ENCODE assay signal across 34 cellular contexts in the genomic region with DNA sequence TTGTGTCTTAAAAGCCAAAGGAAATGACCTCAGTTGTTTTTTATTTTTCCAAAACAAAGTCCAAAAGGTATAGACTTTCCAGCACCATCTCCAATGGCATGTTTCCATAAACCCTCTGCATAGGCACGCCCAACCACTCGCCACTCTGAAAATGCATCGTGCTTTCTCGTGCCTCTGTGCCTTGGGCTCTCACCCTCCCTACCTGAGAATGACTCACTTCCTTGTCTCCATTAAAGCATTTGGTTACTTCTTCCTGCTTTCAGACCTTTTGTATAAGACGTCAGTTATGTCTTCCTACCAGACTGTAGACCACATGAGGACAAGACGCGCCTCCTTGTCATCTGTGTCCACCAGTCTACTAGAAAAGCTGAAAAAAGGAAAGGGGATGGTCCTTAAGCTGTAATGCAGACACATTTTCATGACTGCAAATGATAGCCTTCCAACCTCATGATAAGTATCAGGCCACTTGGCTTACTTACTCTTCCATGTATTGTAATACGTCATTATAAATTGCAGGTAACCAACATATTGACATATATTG.
A peak's percentile ranks its signal among the peaks of the same experiment; 100 is the strongest.
DNase-seq lines count a peak whose midpoint lies in the region; ATAC-seq and FAIRE-seq lines count a peak whose summit lies in the region.
"Had no signal": no experiment of that assay in that cellular context is flagged by ENCODE, and none has a peak within 500 bp of the region (broad histone marks: within the 10 kb centered on the region; RNA-seq: fewer than 3 reads in every experiment).

No MANE protein-coding gene starts in this region.

- no peak overlapping the region for H3K27ac Mint-ChIP-seq in stimulated activated naive CD8-positive, alpha-beta T cell treated with anti-CD3 and anti-CD28 coated beads, Interleukin-15, amount 100 ng/mL, for 72 hours
- no peak overlapping the region for H3K27ac Mint-ChIP-seq in activated T-helper 17 cell treated with anti-CD3 and anti-CD28 coated beads, Interleukin-2, amount 50 U/mL, for 72 hours
- no peak overlapping the region for H3K27ac Mint-ChIP-seq in CD4-positive, alpha-beta memory T cell
- H3K27ac Mint-ChIP-seq: activated CD4-positive, alpha-beta memory T cell treated with anti-CD3 and anti-CD28 coated beads, Interleukin-2, amount 10 ng/mL, durations not matched to agents 7 days and 5 days; activated naive CD4-positive, alpha-beta T cell treated with anti-CD3 and anti-CD28 coated beads, Interleukin-2, amount 50 U/mL, for 72 hours; activated T-helper 2 cell treated with anti-CD3 and anti-CD28 coated beads, Interferon-gamma antibody, Interleukin-2, Interleukin-4, amounts not matched to agents 10 μg/mL and 5 μg/mL and 100 μg/mL, durations not matched to agents 14 hours and 24 hours and 36 hours; B cell had no signal

- no peak for DNase-seq in stimulated activated naive CD8-positive, alpha-beta T cell treated with anti-CD3 and anti-CD28 coated beads, Interleukin-15, amount 100 ng/mL, for 72 hours
- DNase-seq in stimulated activated naive CD8-positive, alpha-beta T cell treated with anti-CD3 and anti-CD28 coated beads, Interleukin-15, Interleukin-2, amounts not matched to agents 100 U/mL and 50 U/mL, for 24 hours, result no peak
- DNase-seq in iPS-NIHi7 (ENCODE audit: extremely low spot score), result peak; percentile 41
- DNase-seq in ureter (ENCODE audit: low spot score), result peak; percentile 47
- no peak for DNase-seq in CD4-positive, alpha-beta memory T cell
- no peak for DNase-seq in urothelium cell line (ENCODE audit: low spot score)
- DNase-seq: ACHN; activated CD4-positive, alpha-beta memory T cell treated with anti-CD3 and anti-CD28 coated beads, Interleukin-2, amount 10 ng/mL, durations not matched to agents 7 days and 5 days; activated CD4-positive, CD25-positive, alpha-beta regulatory T cell treated with anti-CD3 and anti-CD28 coated beads, Interleukin-2, amount 50 U/mL, for 72 hours; amygdala; CD8-positive, alpha-beta memory T cell; DMS 273 treated with DMSO at 0.1 percent for 48 hours; hippocampal formation; immature natural killer cell; IMR-90; left lung; NCI-H1092 treated with DMSO at 0.1 percent for 48 hours; NCI-H1694 treated with DMSO at 0.1 percent for 48 hours; NCI-H2171; NCI-H82; right cardiac atrium; spleen; stimulated activated CD8-positive, alpha-beta memory T cell treated with anti-CD3 and anti-CD28 coated beads, Interleukin-4, amount 100 ng/mL, for 48 hours; T-helper 1 cell; thyroid gland had no signal

- H3K27me3 Mint-ChIP-seq in stimulated activated naive CD8-positive, alpha-beta T cell treated with anti-CD3 and anti-CD28 coated beads, Interleukin-15, amount 100 ng/mL, for 72 hours, result no peaks in the 10 kb centered on the region
- peaks cover 14% of the 10 kb centered on the region for H3K27me3 Mint-ChIP-seq in activated T-helper 17 cell treated with anti-CD3 and anti-CD28 coated beads, Interleukin-2, amount 50 U/mL, for 72 hours
- peaks cover 2% of the 10 kb centered on the region in 2 donors for H3K27me3 Mint-ChIP-seq in CD4-positive, alpha-beta memory T cell

- H3K4me3 ChIP-seq in CD4-positive, alpha-beta memory T cell (ENCODE audit: low read length in 2 of 2), result no peak overlapping the region
- H3K4me3 ChIP-seq: gastroesophageal sphincter, GM12878, HAP-1, left lung, SK-N-MC, spleen, thyroid gland had no signal

- POLR2A ChIA-PET in CD4-positive, alpha-beta memory T cell (lab: Charles Lee; ENCODE audit: partially characterized antibody), result no interaction called here

- no peaks in the 10 kb centered on the region for H3K36me3 ChIP-seq in CD4-positive, alpha-beta memory T cell (ENCODE audit: insufficient read depth, low read length)
- H3K36me3 ChIP-seq: gastroesophageal sphincter, HAP-1, left lung, spleen, thyroid gland had no signal

- CTCF ChIA-PET in CD4-positive, alpha-beta memory T cell (lab: Charles Lee; ENCODE audit: partially characterized antibody), result no interaction called here

- FAIRE-seq in urothelium cell line (lab: Jason Lieb, UNC), result no peak
- FAIRE-seq: GM12878 had no signal

- H3K4me1 Mint-ChIP-seq in stimulated activated naive CD8-positive, alpha-beta T cell treated with anti-CD3 and anti-CD28 coated beads, Interleukin-15, amount 100 ng/mL, for 72 hours, result peaks cover 9% of the 10 kb centered on the region
- no peaks in the 10 kb centered on the region for H3K4me1 Mint-ChIP-seq in activated T-helper 17 cell treated with anti-CD3 and anti-CD28 coated beads, Interleukin-2, amount 50 U/mL, for 72 hours
- peaks cover 0 to 2% (median 0%) of the 10 kb centered on the region in 4 donors for H3K4me1 Mint-ChIP-seq in CD4-positive, alpha-beta memory T cell
- H3K4me1 Mint-ChIP-seq: activated CD4-positive, alpha-beta memory T cell treated with anti-CD3 and anti-CD28 coated beads, Interleukin-2, amount 10 ng/mL, durations not matched to agents 7 days and 5 days; B cell had no signal

- no peak overlapping the region for H3K27ac ChIP-seq in CD4-positive, alpha-beta memory T cell (ENCODE audit: low read depth, low read length)
- H3K27ac ChIP-seq: gastroesophageal sphincter, left lung, SK-N-MC, spleen, thyroid gland had no signal

- intact Hi-C loops in CD4-positive, alpha-beta memory T cell (cut with micrococcal nuclease), result no loop called here

- H3K9me3 Mint-ChIP-seq in stimulated activated naive CD8-positive, alpha-beta T cell treated with anti-CD3 and anti-CD28 coated beads, Interleukin-15, amount 100 ng/mL, for 72 hours, result peaks cover 0 to 10% of the 10 kb centered on the region in 2 donors
- peaks cover 3% of the 10 kb centered on the region for H3K9me3 Mint-ChIP-seq in activated T-helper 17 cell treated with anti-CD3 and anti-CD28 coated beads, Interleukin-2, amount 50 U/mL, for 72 hours
- no peaks in the 10 kb centered on the region for H3K9me3 Mint-ChIP-seq in CD4-positive, alpha-beta memory T cell
- H3K9me3 Mint-ChIP-seq: CD8-positive, alpha-beta memory T cell; immature natural killer cell had no signal

- H3K36me3 Mint-ChIP-seq in activated T-helper 17 cell treated with anti-CD3 and anti-CD28 coated beads, Interleukin-2, amount 50 U/mL, for 72 hours (ENCODE audit: low read depth), result no peaks in the 10 kb centered on the region
- no peaks in the 10 kb centered on the region for H3K36me3 Mint-ChIP-seq in CD4-positive, alpha-beta memory T cell
- H3K36me3 Mint-ChIP-seq: CD8-positive, alpha-beta memory T cell; immature natural killer cell had no signal

- no peaks in the 10 kb centered on the region for H3K27me3 ChIP-seq in CD4-positive, alpha-beta memory T cell (ENCODE audit: insufficient read depth, low read length)
- H3K27me3 ChIP-seq: gastroesophageal sphincter, left lung, spleen, thyroid gland had no signal

- no peaks in the 10 kb centered on the region for H3K4me1 ChIP-seq in CD4-positive, alpha-beta memory T cell (ENCODE audit: insufficient read depth, low read length)
- H3K4me1 ChIP-seq: gastroesophageal sphincter, HAP-1, left lung, spleen, thyroid gland had no signal

- no peak overlapping the region for H3K4me3 Mint-ChIP-seq in stimulated activated naive CD8-positive, alpha-beta T cell treated with anti-CD3 and anti-CD28 coated beads, Interleukin-15, amount 100 ng/mL, for 72 hours
- no peak overlapping the region for H3K4me3 Mint-ChIP-seq in activated T-helper 17 cell treated with anti-CD3 and anti-CD28 coated beads, Interleukin-2, amount 50 U/mL, for 72 hours
- H3K4me3 Mint-ChIP-seq in CD4-positive, alpha-beta memory T cell, result no peak overlapping the region
- H3K4me3 Mint-ChIP-seq: activated CD4-positive, alpha-beta memory T cell treated with anti-CD3 and anti-CD28 coated beads, Interleukin-2, amount 10 ng/mL, durations not matched to agents 7 days and 5 days; B cell; CD8-positive, alpha-beta memory T cell; immature natural killer cell had no signal

- no peaks in the 10 kb centered on the region for H3K9me3 ChIP-seq in CD4-positive, alpha-beta memory T cell (ENCODE audit: control insufficient read depth in 1 of 2, low read length in 2 of 2)
- H3K9me3 ChIP-seq: gastroesophageal sphincter, HAP-1, left lung, spleen, thyroid gland had no signal

- ATAC-seq in stimulated activated naive CD8-positive, alpha-beta T cell treated with anti-CD3 and anti-CD28 coated beads, Interleukin-15, amount 100 ng/mL, for 72 hours, result peak; percentile 58
- no peak for ATAC-seq in stimulated activated naive CD8-positive, alpha-beta T cell treated with anti-CD3 and anti-CD28 coated beads, Interleukin-15, Interleukin-2, amounts not matched to agents 100 U/mL and 50 U/mL, for 24 hours
- ATAC-seq in activated T-helper 17 cell treated with anti-CD3 and anti-CD28 coated beads, Interleukin-2, amount 50 U/mL, for 72 hours (replicated peaks), result peak; percentile 39
- no peak for ATAC-seq in activated CD4-positive, CD25-positive, alpha-beta regulatory T cell treated with anti-CD3 and anti-CD28 coated beads, Interleukin-2, amount 50 U/mL, for 24 hours
- ATAC-seq: gastroesophageal sphincter, GM12878, left lung, right cardiac atrium had no signal

Comparison
In these comparisons a context has a peak if more than half of its experiments do, and no peak if none do; other contexts are left out.
1. ATAC-seq: peak in stimulated activated naive CD8-positive, alpha-beta T cell treated with anti-CD3 and anti-CD28 coated beads, Interleukin-15, amount 100 ng/mL, for 72 hours (single experiment) and activated T-helper 17 cell treated with anti-CD3 and anti-CD28 coated beads, Interleukin-2, amount 50 U/mL, for 72 hours (single experiment); none in stimulated activated naive CD8-positive, alpha-beta T cell treated with anti-CD3 and anti-CD28 coated beads, Interleukin-15, Interleukin-2, amounts not matched to agents 100 U/mL and 50 U/mL, for 24 hours (single experiment) and activated CD4-positive, CD25-positive, alpha-beta regulatory T cell treated with anti-CD3 and anti-CD28 coated beads, Interleukin-2, amount 50 U/mL, for 24 hours (0 of 2).
2. DNase-seq: peak in iPS-NIHi7 (single experiment) and ureter (single experiment); none in stimulated activated naive CD8-positive, alpha-beta T cell treated with anti-CD3 and anti-CD28 coated beads, Interleukin-15, amount 100 ng/mL, for 72 hours (0 of 2), stimulated activated naive CD8-positive, alpha-beta T cell treated with anti-CD3 and anti-CD28 coated beads, Interleukin-15, Interleukin-2, amounts not matched to agents 100 U/mL and 50 U/mL, for 24 hours (single experiment), CD4-positive, alpha-beta memory T cell (0 of 5) and urothelium cell line (single experiment).